In the genomic region with DNA sequence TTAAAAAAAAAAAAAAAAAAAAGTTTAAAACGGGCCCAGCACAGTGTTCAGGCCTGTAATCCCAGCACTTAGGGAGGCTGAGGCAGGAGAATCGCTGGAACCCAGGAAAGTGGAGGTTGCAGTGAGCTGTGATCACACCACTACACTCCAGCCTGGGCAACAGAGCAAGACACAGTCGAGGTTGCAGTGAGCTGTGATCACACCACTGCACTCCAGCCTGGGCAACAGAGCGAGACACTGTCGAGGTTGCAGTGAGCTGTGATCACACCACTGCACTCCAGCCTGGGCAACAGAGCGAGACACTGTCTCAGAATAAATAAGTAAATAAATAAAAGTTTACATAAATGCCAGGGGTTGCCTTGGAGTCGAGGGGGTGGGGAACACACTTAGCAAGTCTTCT, we compare ENCODE assay signal across 5 cellular contexts. TPM values are rescaled to one million over a fixed set of nuclear protein-coding genes. Genes with fewer than 3 reads are reported as not detected.
"Had no signal": no experiment of that assay in that cellular context is flagged by ENCODE, and none has a peak within 500 bp of the region (broad histone marks: within the 10 kb centered on the region; RNA-seq: fewer than 3 reads in every experiment).

No MANE protein-coding gene starts in this region.

RNA-seq across cellular contexts. Expression of gene FBLL1, which starts 5.2 kb away (rescaled TPM):
- total RNA-seq: activated naive CD8-positive, alpha-beta T cell treated with anti-CD3 and anti-CD28 coated beads, Interleukin-2, amount 10 ng/mL, durations not matched to agents 7 days and 5 days; activated T-helper 2 cell treated with anti-CD3 and anti-CD28 coated beads, Interferon-gamma antibody, Interleukin-2, Interleukin-4, amounts not matched to agents 10 μg/mL and 5 μg/mL and 100 μg/mL, durations not matched to agents 14 hours and 24 hours and 36 hours; ascending aorta; bronchial epithelial cell had no signal
- polyA plus RNA-seq: cardiac muscle cell had no signal
